8 cellular contexts compared by ENCODE assay signal in the genomic region with DNA sequence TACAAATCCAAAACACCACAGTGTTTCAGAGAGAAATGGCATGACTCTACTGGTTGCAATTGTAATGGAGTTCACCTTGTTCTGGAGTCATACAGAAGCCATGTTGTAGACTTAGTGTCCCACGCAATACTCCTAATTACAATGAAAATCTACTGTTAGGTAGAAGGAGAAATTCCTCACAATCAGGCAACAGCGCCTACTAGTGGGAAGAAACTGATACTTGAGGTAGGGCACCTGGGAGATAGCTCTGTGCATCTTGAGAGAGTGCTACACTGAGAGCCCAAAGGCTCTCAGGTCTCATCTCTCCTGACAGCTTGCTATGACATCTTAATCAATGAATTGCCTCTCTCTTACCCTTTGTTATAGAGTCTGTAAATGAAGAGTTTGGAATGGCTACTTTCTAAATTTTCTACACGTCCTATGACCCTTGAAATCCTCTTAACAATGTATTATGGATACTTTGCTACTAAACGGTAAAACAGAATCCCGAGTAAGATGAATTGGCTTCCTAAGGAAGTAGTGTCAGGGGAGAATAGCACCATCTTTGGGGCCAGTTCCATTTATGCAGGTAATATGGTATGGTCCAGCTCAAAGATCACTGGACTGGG.
DNase-seq lines count a peak whose midpoint lies in the region; ATAC-seq and TF ChIP-seq lines count a peak whose summit lies in the region.

No MANE protein-coding gene starts in this region.

- WGBS in esophagus muscularis mucosa = 80% methylated on average over 5 of the region's 5 CpGs

- peaks cover 0 to 38% (median 23%) of the 10 kb centered on the region in 4 donors for H3K4me1 ChIP-seq in esophagus muscularis mucosa

- H3K36me3 ChIP-seq in esophagus muscularis mucosa = peaks cover 0 to 3% (median 0%) of the 10 kb centered on the region in 4 donors

- DNase-seq in EL (peak; percentile 15), esophagus muscularis mucosa (ENCODE audit: extremely low spot score) (no peak), superior temporal gyrus (ENCODE audit: extremely low spot score) (no peak)
- DNase-seq in Jurkat, Clone E6-1 (ENCODE audit: low read depth, low spot score) = peak; percentile 50
- DNase-seq in activated CD4-positive, alpha-beta T cell treated with anti-CD3 and anti-CD28 coated beads, Interleukin-2, amount 50 U/mL, for 48 hours = peak; percentile 46 to 60
- DNase-seq in stimulated activated CD4-positive, alpha-beta T cell treated with anti-CD3 and anti-CD28 coated beads, Interleukin-2, amount 100 ng/mL, for 24 hours = peak; percentile 48 to 66

- TF ChIP-seq POLR2A in esophagus muscularis mucosa (IDR thresholded peaks at IDR 0.05; ENCODE audit: low read depth) (no peak), GM18505 (IDR thresholded peaks at IDR 0.05; ENCODE audit: borderline replicate concordance, extremely low read depth, insufficient read depth, insufficient read length) (no peak)

- peak in 2 of 3 experiments; percentile 39 to 44 for TF ChIP-seq CTCF in esophagus muscularis mucosa (IDR thresholded peaks at IDR 0.05)

- intact Hi-C loops in esophagus muscularis mucosa (cut with DNase I) = no loop called here

- no peak for TF ChIP-seq EP300 in esophagus muscularis mucosa (IDR thresholded peaks at IDR 0.05)

- no peak overlapping the region for H3K4me3 ChIP-seq in Jurkat, Clone E6-1 (ENCODE audit: low read length)
- no peak overlapping the region for H3K4me3 ChIP-seq in esophagus muscularis mucosa

- no peaks in the 10 kb centered on the region for H3K27me3 ChIP-seq in esophagus muscularis mucosa

- ATAC-seq in GM18505 (IDR thresholded peaks at IDR 0.05; ENCODE audit: unreplicated experiment) (no peak), HG03039 (IDR thresholded peaks at IDR 0.05; ENCODE audit: unreplicated experiment) (no peak)

- H3K27ac ChIP-seq in esophagus muscularis mucosa (replicated peaks in 1 of 4) = no peak overlapping the region

- H3K9me3 ChIP-seq in esophagus muscularis mucosa = no peaks in the 10 kb centered on the region

Comparison
In these comparisons a context has a peak if more than half of its experiments do, and no peak if none do; other contexts are left out.
1. DNase-seq: peak in EL (single experiment), Jurkat, Clone E6-1 (single experiment), activated CD4-positive, alpha-beta T cell treated with anti-CD3 and anti-CD28 coated beads, Interleukin-2, amount 50 U/mL, for 48 hours (2 of 2) and stimulated activated CD4-positive, alpha-beta T cell treated with anti-CD3 and anti-CD28 coated beads, Interleukin-2, amount 100 ng/mL, for 24 hours (2 of 2); none in esophagus muscularis mucosa (single experiment) and superior temporal gyrus (single experiment).